Comparison of ENCODE assay signal across 8 cellular contexts in genomic region chr6:145964948-145965366, GRCh38. TPM values are rescaled to one million over a fixed set of nuclear protein-coding genes. Genes with fewer than 3 reads are reported as not detected.
DNase-seq lines count a peak whose midpoint lies in the region; ATAC-seq and TF ChIP-seq lines count a peak whose summit lies in the region.

No MANE protein-coding gene starts in this region.

- H3K27ac ChIP-seq in C4-2B (peak overlapping the region; percentile 74), mesodermal cell (ENCODE audit: low read depth, low read length, severe bottlenecking) (peak overlapping the region; percentile 48)

- H3K9me3 ChIP-seq in mesodermal cell (ENCODE audit: control insufficient read depth, low read length): no peaks in the 10 kb centered on the region

- no peaks in the 10 kb centered on the region for H3K27me3 Mint-ChIP-seq in MCF 10A (ENCODE audit: insufficient read depth, unreplicated experiment)

- H3K27ac Mint-ChIP-seq in MCF 10A (ENCODE audit: low read depth, unreplicated experiment): peak overlapping the region; percentile 28

- no peaks in the 10 kb centered on the region for H3K9me3 Mint-ChIP-seq in MCF 10A (ENCODE audit: unreplicated experiment)

- CTCF ChIA-PET in MCF 10A (lab: Yijun Ruan, JAX): interaction anchor here (0.5 to 1.2 kb wide), 2 partner anchors 8 to 473 kb away, joined by 3 to 4 read pairs; no protein-coding TSS in a partner anchor

- no peaks in the 10 kb centered on the region for H3K36me3 Mint-ChIP-seq in MCF 10A (ENCODE audit: insufficient read depth, unreplicated experiment)

- peaks cover 5% of the 10 kb centered on the region for H3K36me3 ChIP-seq in mesodermal cell (ENCODE audit: control insufficient read depth, insufficient read depth, low read length)

- WGBS in mesodermal cell (ENCODE audit: insufficient coverage in 2 of 2), 2 experiments: no CpG with 5 or more reads among the region's 4 CpGs

- H3K4me1 ChIP-seq in mesodermal cell (ENCODE audit: control insufficient read depth, insufficient read depth, low read length, poor library complexity, severe bottlenecking): no peaks in the 10 kb centered on the region

- peak overlapping the region; percentile 96 for H3K4me3 Mint-ChIP-seq in MCF 10A (ENCODE audit: unreplicated experiment)

- intact Hi-C loops in MCF 10A (cut with micrococcal nuclease): no loop called here

- peaks cover 15% of the 10 kb centered on the region for H3K4me1 Mint-ChIP-seq in MCF 10A (ENCODE audit: insufficient read depth, unreplicated experiment)

- TF ChIP-seq CTCF in C4-2B (conservative IDR thresholded peaks at IDR 0.05) (no peak), MCF 10A (IDR thresholded peaks at IDR 0.05; ENCODE audit: unreplicated experiment) (no peak)

- no peak for DNase-seq in Jurkat, Clone E6-1 (ENCODE audit: low read depth, low spot score)
- no peak for DNase-seq in MCF 10A (ENCODE audit: unreplicated experiment)
- no peak for DNase-seq in amniotic stem cell (lab: John Stamatoyannopoulos, UW)
- DNase-seq in GF-D8 (lab: John Stamatoyannopoulos, UW): no peak
- DNase-seq in GOT3 (lab: John Stamatoyannopoulos, UW): no peak

- H3K4me3 ChIP-seq in Jurkat, Clone E6-1 (ENCODE audit: low read length): peak overlapping the region; percentile 89
- peak overlapping the region; percentile 67 for H3K4me3 ChIP-seq in mesodermal cell (ENCODE audit: extremely low read depth, insufficient read depth, low read length, poor library complexity, severe bottlenecking)

- no peak for ATAC-seq in HG03442 (IDR thresholded peaks at IDR 0.05; ENCODE audit: unreplicated experiment)

- POLR2A ChIA-PET in MCF 10A (lab: Yijun Ruan, JAX): interaction anchor here (0.9 to 3.3 kb wide), 11 partner anchors 9 to 722 kb away, joined by 3 to 22 read pairs (median 6); partner anchors contain the start of genes EPM2A, FBXO30 and RAB32

- no TSS peak for BruUV-seq in MCF 10A (replicated peaks; lab: Mats Ljungman, UMichigan)

RNA-seq across cellular contexts. Expression of gene SHPRH, which starts 0.8 kb away (rescaled TPM):
- 9.7 TPM for polyA plus RNA-seq in Jurkat, Clone E6-1 (2012; ENCODE audit: insufficient read depth, insufficient read length)
- 13.2 and 16.1 TPM in 2 replicates for total RNA-seq in MCF 10A (2022)
- 15.3 TPM for polyA plus RNA-seq in mesodermal cell (2013, experiment 1 of 2)
- 15.4 TPM for polyA plus RNA-seq in mesodermal cell (2013, experiment 2 of 2)
